Comparison of ENCODE assay signal across 1 cellular context in the genomic region with DNA sequence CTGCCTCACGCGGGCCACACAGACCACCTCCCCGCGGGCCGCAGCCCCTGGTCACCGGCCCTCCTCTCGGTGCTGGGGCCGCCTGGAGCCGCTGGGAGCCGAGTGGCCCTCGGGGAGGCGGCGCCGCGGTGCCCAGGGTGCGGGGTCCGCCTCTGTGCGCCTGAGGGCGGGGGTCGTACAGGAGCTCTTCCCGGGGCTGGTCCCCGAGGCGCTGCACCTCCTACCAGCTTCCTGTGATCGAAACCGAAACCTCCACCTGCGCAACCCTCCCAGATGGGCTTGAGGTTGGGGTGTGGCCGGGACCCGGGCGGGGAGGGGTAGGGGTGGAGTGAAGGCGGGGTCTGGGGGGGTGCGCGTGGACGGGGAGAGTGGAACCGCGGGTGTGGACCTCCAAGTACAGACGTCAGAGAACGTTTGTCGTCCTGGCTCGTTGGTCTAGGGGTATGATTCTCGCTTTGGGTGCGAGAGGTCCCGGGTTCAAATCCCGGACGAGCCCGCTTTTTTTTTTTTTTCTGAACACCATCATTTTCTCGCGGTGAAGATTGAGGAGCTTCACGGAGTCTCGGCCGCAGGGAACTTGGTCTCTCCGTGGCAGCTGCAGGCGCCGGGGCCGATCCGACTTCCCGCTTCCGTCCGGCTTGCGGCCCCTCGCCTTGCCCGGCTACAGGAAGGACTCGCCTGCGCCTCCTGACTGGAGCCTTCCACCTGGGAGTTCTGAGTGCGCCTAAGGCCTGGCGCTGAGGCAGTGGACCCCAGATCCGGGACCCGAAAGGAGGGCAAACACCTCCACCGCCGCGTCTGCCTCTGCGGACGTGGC.
TF ChIP-seq lines count a peak whose summit lies in the region.

No MANE protein-coding gene starts in this region.

TF ChIP-seq in HepG2, 621 proteins besides CTCF, POLR2A, EP300 and RAD21 (continued from another document and continues in another):
- TF ChIP-seq, protein P1, sequence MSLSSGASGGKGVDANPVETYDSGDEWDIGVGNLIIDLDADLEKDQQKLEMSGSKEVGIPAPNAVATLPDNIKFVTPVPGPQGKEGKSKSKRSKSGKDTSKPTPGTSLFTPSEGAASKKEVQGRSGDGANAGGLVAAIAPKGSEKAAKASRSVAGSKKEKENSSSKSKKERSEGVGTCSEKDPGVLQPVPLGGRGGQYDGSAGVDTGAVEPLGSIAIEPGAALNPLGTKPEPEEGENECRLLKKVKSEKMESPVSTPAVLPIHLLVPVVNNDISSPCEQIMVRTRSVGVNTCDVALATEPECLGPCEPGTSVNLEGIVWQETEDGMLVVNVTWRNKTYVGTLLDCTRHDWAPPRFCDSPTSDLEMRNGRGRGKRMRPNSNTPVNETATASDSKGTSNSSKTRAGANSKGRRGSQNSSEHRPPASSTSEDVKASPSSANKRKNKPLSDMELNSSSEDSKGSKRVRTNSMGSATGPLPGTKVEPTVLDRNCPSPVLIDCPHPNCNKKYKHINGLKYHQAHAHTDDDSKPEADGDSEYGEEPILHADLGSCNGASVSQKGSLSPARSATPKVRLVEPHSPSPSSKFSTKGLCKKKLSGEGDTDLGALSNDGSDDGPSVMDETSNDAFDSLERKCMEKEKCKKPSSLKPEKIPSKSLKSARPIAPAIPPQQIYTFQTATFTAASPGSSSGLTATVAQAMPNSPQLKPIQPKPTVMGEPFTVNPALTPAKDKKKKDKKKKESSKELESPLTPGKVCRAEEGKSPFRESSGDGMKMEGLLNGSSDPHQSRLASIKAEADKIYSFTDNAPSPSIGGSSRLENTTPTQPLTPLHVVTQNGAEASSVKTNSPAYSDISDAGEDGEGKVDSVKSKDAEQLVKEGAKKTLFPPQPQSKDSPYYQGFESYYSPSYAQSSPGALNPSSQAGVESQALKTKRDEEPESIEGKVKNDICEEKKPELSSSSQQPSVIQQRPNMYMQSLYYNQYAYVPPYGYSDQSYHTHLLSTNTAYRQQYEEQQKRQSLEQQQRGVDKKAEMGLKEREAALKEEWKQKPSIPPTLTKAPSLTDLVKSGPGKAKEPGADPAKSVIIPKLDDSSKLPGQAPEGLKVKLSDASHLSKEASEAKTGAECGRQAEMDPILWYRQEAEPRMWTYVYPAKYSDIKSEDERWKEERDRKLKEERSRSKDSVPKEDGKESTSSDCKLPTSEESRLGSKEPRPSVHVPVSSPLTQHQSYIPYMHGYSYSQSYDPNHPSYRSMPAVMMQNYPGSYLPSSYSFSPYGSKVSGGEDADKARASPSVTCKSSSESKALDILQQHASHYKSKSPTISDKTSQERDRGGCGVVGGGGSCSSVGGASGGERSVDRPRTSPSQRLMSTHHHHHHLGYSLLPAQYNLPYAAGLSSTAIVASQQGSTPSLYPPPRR (CRISPR knock-in tag; IDR thresholded peaks at IDR 0.05; ENCODE audit: borderline replicate concordance) = 0 out of 2 replicates have a peak, but pooled peaks have one; percentile 17
- peak; percentile 22; the same call in 1 of the 2 replicates for TF ChIP-seq TBX2 (CRISPR knock-in tag; IDR thresholded peaks at IDR 0.05; ENCODE audit: borderline replicate concordance)
- TF ChIP-seq ZBTB38 (CRISPR knock-in tag; IDR thresholded peaks at IDR 0.05) = no peak
- TF ChIP-seq, protein P2, sequence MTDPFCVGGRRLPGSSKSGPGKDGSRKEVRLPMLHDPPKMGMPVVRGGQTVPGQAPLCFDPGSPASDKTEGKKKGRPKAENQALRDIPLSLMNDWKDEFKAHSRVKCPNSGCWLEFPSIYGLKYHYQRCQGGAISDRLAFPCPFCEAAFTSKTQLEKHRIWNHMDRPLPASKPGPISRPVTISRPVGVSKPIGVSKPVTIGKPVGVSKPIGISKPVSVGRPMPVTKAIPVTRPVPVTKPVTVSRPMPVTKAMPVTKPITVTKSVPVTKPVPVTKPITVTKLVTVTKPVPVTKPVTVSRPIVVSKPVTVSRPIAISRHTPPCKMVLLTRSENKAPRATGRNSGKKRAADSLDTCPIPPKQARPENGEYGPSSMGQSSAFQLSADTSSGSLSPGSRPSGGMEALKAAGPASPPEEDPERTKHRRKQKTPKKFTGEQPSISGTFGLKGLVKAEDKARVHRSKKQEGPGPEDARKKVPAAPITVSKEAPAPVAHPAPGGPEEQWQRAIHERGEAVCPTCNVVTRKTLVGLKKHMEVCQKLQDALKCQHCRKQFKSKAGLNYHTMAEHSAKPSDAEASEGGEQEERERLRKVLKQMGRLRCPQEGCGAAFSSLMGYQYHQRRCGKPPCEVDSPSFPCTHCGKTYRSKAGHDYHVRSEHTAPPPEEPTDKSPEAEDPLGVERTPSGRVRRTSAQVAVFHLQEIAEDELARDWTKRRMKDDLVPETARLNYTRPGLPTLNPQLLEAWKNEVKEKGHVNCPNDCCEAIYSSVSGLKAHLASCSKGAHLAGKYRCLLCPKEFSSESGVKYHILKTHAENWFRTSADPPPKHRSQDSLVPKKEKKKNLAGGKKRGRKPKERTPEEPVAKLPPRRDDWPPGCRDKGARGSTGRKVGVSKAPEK (CRISPR knock-in tag; IDR thresholded peaks at IDR 0.05; ENCODE audit: borderline replicate concordance) = 0 out of 2 replicates have a peak, but pooled peaks have one; percentile 63
- TF ChIP-seq, protein P3, sequence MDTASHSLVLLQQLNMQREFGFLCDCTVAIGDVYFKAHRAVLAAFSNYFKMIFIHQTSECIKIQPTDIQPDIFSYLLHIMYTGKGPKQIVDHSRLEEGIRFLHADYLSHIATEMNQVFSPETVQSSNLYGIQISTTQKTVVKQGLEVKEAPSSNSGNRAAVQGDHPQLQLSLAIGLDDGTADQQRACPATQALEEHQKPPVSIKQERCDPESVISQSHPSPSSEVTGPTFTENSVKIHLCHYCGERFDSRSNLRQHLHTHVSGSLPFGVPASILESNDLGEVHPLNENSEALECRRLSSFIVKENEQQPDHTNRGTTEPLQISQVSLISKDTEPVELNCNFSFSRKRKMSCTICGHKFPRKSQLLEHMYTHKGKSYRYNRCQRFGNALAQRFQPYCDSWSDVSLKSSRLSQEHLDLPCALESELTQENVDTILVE (CRISPR knock-in tag; IDR thresholded peaks at IDR 0.05) = no peak
- TF ChIP-seq ZNF7 (CRISPR knock-in tag; IDR thresholded peaks at IDR 0.05) = no peak
- TF ChIP-seq ZNF724P (CRISPR knock-in tag; IDR thresholded peaks at IDR 0.05; ENCODE audit: borderline replicate concordance) = no peak
- no peak for TF ChIP-seq ZNF138 (CRISPR knock-in tag; IDR thresholded peaks at IDR 0.05; ENCODE audit: low read depth)
- TF ChIP-seq ZNF850 (CRISPR knock-in tag; conservative IDR thresholded peaks at IDR 0.05) = 0 out of 2 replicates have a peak, but pooled peaks have one; percentile 78
- TF ChIP-seq ZNF441 (CRISPR knock-in tag; IDR thresholded peaks at IDR 0.05; ENCODE audit: borderline replicate concordance) = peak; percentile 44; the same call in 1 of the 2 replicates
- TF ChIP-seq XRCC5 (optimal IDR thresholded peaks at IDR 0.05; ENCODE audit: low read length) = peak; percentile 46
- TF ChIP-seq SALL2 (CRISPR knock-in tag; IDR thresholded peaks at IDR 0.05) = 0 out of 2 replicates have a peak, but pooled peaks have one; percentile 44
- TF ChIP-seq TEAD3 (CRISPR knock-in tag; optimal IDR thresholded peaks at IDR 0.05; ENCODE audit: borderline replicate concordance) = peak; percentile 26
- 0 out of 2 replicates have a peak, but pooled peaks have one; percentile 49 for TF ChIP-seq ZNF768 (CRISPR knock-in tag; IDR thresholded peaks at IDR 0.05)
- peak; percentile 58; the same call in 1 of the 2 replicates for TF ChIP-seq MYC (CRISPR knock-in tag; IDR thresholded peaks at IDR 0.05; ENCODE audit: borderline replicate concordance)
- TF ChIP-seq MED13 (CRISPR knock-in tag; IDR thresholded peaks at IDR 0.05) = 0 out of 2 replicates have a peak, but pooled peaks have one; percentile 13
- TF ChIP-seq, protein P4, sequence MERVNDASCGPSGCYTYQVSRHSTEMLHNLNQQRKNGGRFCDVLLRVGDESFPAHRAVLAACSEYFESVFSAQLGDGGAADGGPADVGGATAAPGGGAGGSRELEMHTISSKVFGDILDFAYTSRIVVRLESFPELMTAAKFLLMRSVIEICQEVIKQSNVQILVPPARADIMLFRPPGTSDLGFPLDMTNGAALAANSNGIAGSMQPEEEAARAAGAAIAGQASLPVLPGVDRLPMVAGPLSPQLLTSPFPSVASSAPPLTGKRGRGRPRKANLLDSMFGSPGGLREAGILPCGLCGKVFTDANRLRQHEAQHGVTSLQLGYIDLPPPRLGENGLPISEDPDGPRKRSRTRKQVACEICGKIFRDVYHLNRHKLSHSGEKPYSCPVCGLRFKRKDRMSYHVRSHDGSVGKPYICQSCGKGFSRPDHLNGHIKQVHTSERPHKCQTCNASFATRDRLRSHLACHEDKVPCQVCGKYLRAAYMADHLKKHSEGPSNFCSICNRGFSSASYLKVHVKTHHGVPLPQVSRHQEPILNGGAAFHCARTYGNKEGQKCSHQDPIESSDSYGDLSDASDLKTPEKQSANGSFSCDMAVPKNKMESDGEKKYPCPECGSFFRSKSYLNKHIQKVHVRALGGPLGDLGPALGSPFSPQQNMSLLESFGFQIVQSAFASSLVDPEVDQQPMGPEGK (CRISPR knock-in tag; IDR thresholded peaks at IDR 0.05) = peak; percentile 86
- TF ChIP-seq ZNF709 (CRISPR knock-in tag; IDR thresholded peaks at IDR 0.05) = peak; percentile 56; the same call in 1 of the 2 replicates
- TF ChIP-seq ZBTB21 (CRISPR knock-in tag; IDR thresholded peaks at IDR 0.05) = peak; percentile 70
- 0 out of 2 replicates have a peak, but pooled peaks have one; percentile 28 for TF ChIP-seq ZNF737 (CRISPR knock-in tag; IDR thresholded peaks at IDR 0.05; ENCODE audit: borderline replicate concordance)
- TF ChIP-seq KAT8 (CRISPR knock-in tag; IDR thresholded peaks at IDR 0.05) = peak; percentile 53; the same call in 1 of the 2 replicates
- TF ChIP-seq PHF21A (CRISPR knock-in tag; IDR thresholded peaks at IDR 0.05) = peak; percentile 75
- TF ChIP-seq ATF7-NPFF (CRISPR knock-in tag; IDR thresholded peaks at IDR 0.05; ENCODE audit: low read depth) = 0 out of 2 replicates have a peak, but pooled peaks have one; percentile 26
- peak; percentile 64; the same call in 1 of the 2 replicates for TF ChIP-seq MEF2D (CRISPR knock-in tag; IDR thresholded peaks at IDR 0.05)
- peak; percentile 43; the same call in 1 of the 2 replicates for TF ChIP-seq ZBTB20 (CRISPR knock-in tag; IDR thresholded peaks at IDR 0.05; ENCODE audit: borderline replicate concordance, low read depth)
- peak; percentile 67; the same call in 1 of the 2 replicates for TF ChIP-seq GZF1 (CRISPR knock-in tag; IDR thresholded peaks at IDR 0.05)
- TF ChIP-seq ZNF781 (CRISPR knock-in tag; IDR thresholded peaks at IDR 0.05; ENCODE audit: borderline replicate concordance, not compliant biosample characterization) = peak; percentile 59
- TF ChIP-seq HDAC1 (CRISPR knock-in tag; IDR thresholded peaks at IDR 0.05) = peak; percentile 68
- 0 out of 2 replicates have a peak, but pooled peaks have one; percentile 47 for TF ChIP-seq RFXANK (CRISPR knock-in tag; IDR thresholded peaks at IDR 0.05)
- TF ChIP-seq ATM (IDR thresholded peaks at IDR 0.05; ENCODE audit: borderline replicate concordance) = no peak
- no peak for TF ChIP-seq ZFP82 (CRISPR knock-in tag; IDR thresholded peaks at IDR 0.05; ENCODE audit: borderline replicate concordance)
- peak in 1 of 2 experiments; percentile 24; a peak in 1 of 4 replicates for TF ChIP-seq KLF16 (CRISPR knock-in tag; IDR thresholded peaks at IDR 0.05)
- peak; percentile 48; the same call in 1 of the 2 replicates for TF ChIP-seq POLR2AphosphoS5 (IDR thresholded peaks at IDR 0.05; ENCODE audit: low read depth, low read length)
- 0 out of 2 replicates have a peak, but pooled peaks have one; percentile 27 for TF ChIP-seq ZNF761 (CRISPR knock-in tag; conservative IDR thresholded peaks at IDR 0.05)
- peak; percentile 67; the same call in 1 of the 2 replicates for TF ChIP-seq NAIF1 (CRISPR knock-in tag; IDR thresholded peaks at IDR 0.05; ENCODE audit: borderline replicate concordance)
- TF ChIP-seq, protein P5, sequence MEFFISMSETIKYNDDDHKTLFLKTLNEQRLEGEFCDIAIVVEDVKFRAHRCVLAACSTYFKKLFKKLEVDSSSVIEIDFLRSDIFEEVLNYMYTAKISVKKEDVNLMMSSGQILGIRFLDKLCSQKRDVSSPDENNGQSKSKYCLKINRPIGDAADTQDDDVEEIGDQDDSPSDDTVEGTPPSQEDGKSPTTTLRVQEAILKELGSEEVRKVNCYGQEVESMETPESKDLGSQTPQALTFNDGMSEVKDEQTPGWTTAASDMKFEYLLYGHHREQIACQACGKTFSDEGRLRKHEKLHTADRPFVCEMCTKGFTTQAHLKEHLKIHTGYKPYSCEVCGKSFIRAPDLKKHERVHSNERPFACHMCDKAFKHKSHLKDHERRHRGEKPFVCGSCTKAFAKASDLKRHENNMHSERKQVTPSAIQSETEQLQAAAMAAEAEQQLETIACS (CRISPR knock-in tag; IDR thresholded peaks at IDR 0.05) = peak; percentile 40; the same call in 1 of the 2 replicates
- 0 out of 2 replicates have a peak, but pooled peaks have one; percentile 46 for TF ChIP-seq BRD4 (CRISPR knock-in tag; IDR thresholded peaks at IDR 0.05)
- TF ChIP-seq RBM39 (IDR thresholded peaks at IDR 0.05; ENCODE audit: low read depth, low read length, poor library complexity, severe bottlenecking) = peak; percentile 62
- TF ChIP-seq HNRNPLL (IDR thresholded peaks at IDR 0.05; ENCODE audit: low read depth, low read length, poor library complexity, severe bottlenecking) = peak; percentile 52
- TF ChIP-seq, protein P6, sequence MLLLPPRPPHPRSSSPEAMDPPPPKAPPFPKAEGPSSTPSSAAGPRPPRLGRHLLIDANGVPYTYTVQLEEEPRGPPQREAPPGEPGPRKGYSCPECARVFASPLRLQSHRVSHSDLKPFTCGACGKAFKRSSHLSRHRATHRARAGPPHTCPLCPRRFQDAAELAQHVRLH (CRISPR knock-in tag; IDR thresholded peaks at IDR 0.05; ENCODE audit: borderline replicate concordance, low read depth) = peak; percentile 58; the same call in 1 of the 2 replicates
- 0 out of 2 replicates have a peak, but pooled peaks have one; percentile 6 for TF ChIP-seq ZNF333 (CRISPR knock-in tag; IDR thresholded peaks at IDR 0.05; ENCODE audit: borderline replicate concordance)
- peak; percentile 54; the same call in 1 of the 2 replicates for TF ChIP-seq POLR2G (IDR thresholded peaks at IDR 0.05; ENCODE audit: low read depth, low read length)
- TF ChIP-seq, protein P7, sequence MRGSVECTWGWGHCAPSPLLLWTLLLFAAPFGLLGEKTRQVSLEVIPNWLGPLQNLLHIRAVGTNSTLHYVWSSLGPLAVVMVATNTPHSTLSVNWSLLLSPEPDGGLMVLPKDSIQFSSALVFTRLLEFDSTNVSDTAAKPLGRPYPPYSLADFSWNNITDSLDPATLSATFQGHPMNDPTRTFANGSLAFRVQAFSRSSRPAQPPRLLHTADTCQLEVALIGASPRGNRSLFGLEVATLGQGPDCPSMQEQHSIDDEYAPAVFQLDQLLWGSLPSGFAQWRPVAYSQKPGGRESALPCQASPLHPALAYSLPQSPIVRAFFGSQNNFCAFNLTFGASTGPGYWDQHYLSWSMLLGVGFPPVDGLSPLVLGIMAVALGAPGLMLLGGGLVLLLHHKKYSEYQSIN (CRISPR knock-in tag; IDR thresholded peaks at IDR 0.05; ENCODE audit: borderline replicate concordance) = no peak
- TF ChIP-seq, protein P8, sequence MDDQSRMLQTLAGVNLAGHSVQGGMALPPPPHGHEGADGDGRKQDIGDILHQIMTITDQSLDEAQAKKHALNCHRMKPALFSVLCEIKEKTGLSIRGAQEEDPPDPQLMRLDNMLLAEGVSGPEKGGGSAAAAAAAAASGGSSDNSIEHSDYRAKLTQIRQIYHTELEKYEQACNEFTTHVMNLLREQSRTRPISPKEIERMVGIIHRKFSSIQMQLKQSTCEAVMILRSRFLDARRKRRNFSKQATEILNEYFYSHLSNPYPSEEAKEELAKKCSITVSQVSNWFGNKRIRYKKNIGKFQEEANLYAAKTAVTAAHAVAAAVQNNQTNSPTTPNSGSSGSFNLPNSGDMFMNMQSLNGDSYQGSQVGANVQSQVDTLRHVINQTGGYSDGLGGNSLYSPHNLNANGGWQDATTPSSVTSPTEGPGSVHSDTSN (CRISPR knock-in tag; IDR thresholded peaks at IDR 0.05; ENCODE audit: borderline replicate concordance) = 0 out of 2 replicates have a peak, but pooled peaks have one; percentile 38
- peak; percentile 79 for TF ChIP-seq GATAD2A (CRISPR knock-in tag; IDR thresholded peaks at IDR 0.05)
